Comparison of ENCODE assay signal across 23 cellular contexts in the genomic region with DNA sequence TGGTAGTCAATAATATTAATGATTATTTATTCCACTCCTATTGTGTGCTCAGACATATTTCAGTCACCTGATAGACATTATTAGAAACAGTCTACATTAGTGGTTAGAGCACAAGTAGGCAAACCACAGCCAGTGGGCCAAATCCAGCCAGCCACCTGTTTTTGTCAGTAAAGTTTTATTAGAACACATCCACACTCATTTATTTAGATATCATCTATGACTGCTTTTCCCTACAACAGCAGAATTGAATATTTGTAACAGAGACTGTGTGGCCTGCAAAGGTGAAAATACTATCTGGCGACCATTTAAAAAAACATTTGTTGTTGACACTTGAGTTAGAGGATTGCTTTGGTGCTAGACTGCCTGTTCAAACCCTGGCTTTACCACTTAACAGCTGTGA.
DNase-seq lines count a peak whose midpoint lies in the region; ATAC-seq and TF ChIP-seq lines count a peak whose summit lies in the region.
"Had no signal": no experiment of that assay in that cellular context is flagged by ENCODE, and none has a peak within 500 bp of the region (broad histone marks: within the 10 kb centered on the region; RNA-seq: fewer than 3 reads in every experiment).

No MANE protein-coding gene starts in this region.

- H3K36me3 Mint-ChIP-seq in T-helper 2 cell treated with Interferon-gamma antibody and Interleukin-4, amounts not matched to agents 5 μg/mL and 100 μg/mL, for 36 hours (ENCODE audit: low read depth) = peaks cover 2% of the 10 kb centered on the region
- peaks cover 0 to 13% of the 10 kb centered on the region in 2 donors for H3K36me3 Mint-ChIP-seq in CD4-positive, alpha-beta memory T cell
- peaks cover 14% of the 10 kb centered on the region for H3K36me3 Mint-ChIP-seq in T-cell
- H3K36me3 Mint-ChIP-seq in immature natural killer cell = no peaks in the 10 kb centered on the region
- H3K36me3 Mint-ChIP-seq in stimulated activated effector memory CD8-positive, alpha-beta T cell treated with anti-CD3 and anti-CD28 coated beads, Interleukin-12 subunit alpha, Interleukin-12 subunit beta, amount 100 ng/mL, for 72 hours = no peaks in the 10 kb centered on the region

- H3K27ac ChIP-seq in CD4-positive, alpha-beta memory T cell (ENCODE audit: low read depth, low read length) = peak overlapping the region; percentile 75
- H3K27ac ChIP-seq: 22Rv1, BLaER1 had no signal

- TF ChIP-seq CTCF in foreskin fibroblast (IDR thresholded peaks at IDR 0.05; ENCODE audit: low read depth, low read length) = no peak

- peaks cover 26% of the 10 kb centered on the region for H3K4me1 Mint-ChIP-seq in T-helper 2 cell treated with Interferon-gamma antibody and Interleukin-4, amounts not matched to agents 5 μg/mL and 100 μg/mL, for 36 hours (ENCODE audit: low read depth)
- H3K4me1 Mint-ChIP-seq in CD4-positive, alpha-beta memory T cell = peaks cover 45 to 74% (median 57%) of the 10 kb centered on the region in 4 donors
- peaks cover 55 to 72% (median 66%) of the 10 kb centered on the region in 3 donors for H3K4me1 Mint-ChIP-seq in T-cell
- H3K4me1 Mint-ChIP-seq in immature natural killer cell = peaks cover 39 to 46% of the 10 kb centered on the region in 2 donors
- H3K4me1 Mint-ChIP-seq in stimulated activated effector memory CD8-positive, alpha-beta T cell treated with anti-CD3 and anti-CD28 coated beads, Interleukin-12 subunit alpha, Interleukin-12 subunit beta, amount 100 ng/mL, for 72 hours = peaks cover 40% of the 10 kb centered on the region

- peak overlapping the region; percentile 10 for H3K27ac Mint-ChIP-seq in T-helper 2 cell treated with Interferon-gamma antibody and Interleukin-4, amounts not matched to agents 5 μg/mL and 100 μg/mL, for 36 hours
- peak overlapping the region; percentile 95 to 100 (median 99) for H3K27ac Mint-ChIP-seq in CD4-positive, alpha-beta memory T cell
- peak overlapping the region; percentile 99 for H3K27ac Mint-ChIP-seq in T-cell
- peak overlapping the region in 4 of 6 donors; percentile 40 to 95 (median 68) for H3K27ac Mint-ChIP-seq in immature natural killer cell
- H3K27ac Mint-ChIP-seq in stimulated activated effector memory CD8-positive, alpha-beta T cell treated with anti-CD3 and anti-CD28 coated beads, Interleukin-12 subunit alpha, Interleukin-12 subunit beta, amount 100 ng/mL, for 72 hours = no peak overlapping the region

- no peaks in the 10 kb centered on the region for H3K36me3 ChIP-seq in CD4-positive, alpha-beta memory T cell (ENCODE audit: insufficient read depth, low read length)
- H3K36me3 ChIP-seq: BLaER1, Peyer's patch had no signal

- POLR2A ChIA-PET in CD4-positive, alpha-beta memory T cell (lab: Charles Lee; ENCODE audit: partially characterized antibody) = interaction anchor here (1.2 to 4.2 kb wide), 10 partner anchors 8 to 804 kb away, joined by 3 to 53 read pairs (median 7); no protein-coding TSS in a partner anchor
- POLR2A ChIA-PET in T-cell (lab: Charles Lee) = interaction anchor here in 1 of 2 donors (0.7 kb wide), 1 partner anchor 33 kb away, joined by 3 read pairs; no protein-coding TSS in a partner anchor

- peaks cover 2% of the 10 kb centered on the region for H3K27me3 Mint-ChIP-seq in T-helper 2 cell treated with Interferon-gamma antibody and Interleukin-4, amounts not matched to agents 5 μg/mL and 100 μg/mL, for 36 hours (ENCODE audit: low read depth)
- H3K27me3 Mint-ChIP-seq in CD4-positive, alpha-beta memory T cell = no peaks in the 10 kb centered on the region
- H3K27me3 Mint-ChIP-seq in T-cell = no peaks in the 10 kb centered on the region
- peaks cover 2 to 3% (median 3%) of the 10 kb centered on the region in 3 donors for H3K27me3 Mint-ChIP-seq in immature natural killer cell (ENCODE audit: low read depth in 3 of 3)

- no peak overlapping the region for H3K4me3 ChIP-seq in CD4-positive, alpha-beta memory T cell (ENCODE audit: low read length in 2 of 2)
- H3K4me3 ChIP-seq in foreskin fibroblast (ENCODE audit: low read depth in 1 of 2, low read length in 2 of 2) = no peak overlapping the region
- H3K4me3 ChIP-seq: BLaER1, Peyer's patch had no signal

- H3K27me3 ChIP-seq in CD4-positive, alpha-beta memory T cell (ENCODE audit: insufficient read depth, low read length) = no peaks in the 10 kb centered on the region
- H3K27me3 ChIP-seq: BLaER1, Peyer's patch had no signal

- CTCF ChIA-PET in CD4-positive, alpha-beta memory T cell (lab: Charles Lee; ENCODE audit: partially characterized antibody) = interaction anchor here (0.6 to 3.6 kb wide), 3 partner anchors 30 to 100 kb away, joined by 3 to 24 read pairs (median 11); no protein-coding TSS in a partner anchor
- CTCF ChIA-PET in T-cell (lab: Charles Lee) = interaction anchor here in 1 of 2 donors (0.6 to 1.0 kb wide), 2 partner anchors 100 to 286 kb away, joined by 3 read pairs; no protein-coding TSS in a partner anchor

- peaks cover 65% of the 10 kb centered on the region for H3K4me1 ChIP-seq in CD4-positive, alpha-beta memory T cell (ENCODE audit: insufficient read depth, low read length)
- H3K4me1 ChIP-seq: BLaER1, Peyer's patch had no signal

- peaks cover 24% of the 10 kb centered on the region for H3K9me3 Mint-ChIP-seq in T-helper 2 cell treated with Interferon-gamma antibody and Interleukin-4, amounts not matched to agents 5 μg/mL and 100 μg/mL, for 36 hours
- H3K9me3 Mint-ChIP-seq in CD4-positive, alpha-beta memory T cell = peaks cover 2 to 18% (median 7%) of the 10 kb centered on the region in 8 donors
- H3K9me3 Mint-ChIP-seq in T-cell (peaks cover 2 to 22% (median 5%) of the 10 kb centered on the region in 3 donors), immature natural killer cell (peaks cover 0 to 2% (median 0%) of the 10 kb centered on the region in 6 donors)
- H3K9me3 Mint-ChIP-seq in stimulated activated effector memory CD8-positive, alpha-beta T cell treated with anti-CD3 and anti-CD28 coated beads, Interleukin-12 subunit alpha, Interleukin-12 subunit beta, amount 100 ng/mL, for 72 hours = peaks cover 2% of the 10 kb centered on the region

- intact Hi-C loops in CD4-positive, alpha-beta memory T cell (cut with micrococcal nuclease) = loop anchor here (2.0 kb wide), 2 partner anchors 19 to 33 kb away; no protein-coding TSS in a partner anchor

- DNase-seq in T-helper 2 cell treated with Interferon-gamma antibody and Interleukin-4, amounts not matched to agents 5 μg/mL and 100 μg/mL, for 36 hours (ENCODE audit: low spot score) = no peak
- no peak for DNase-seq in T-helper 2 cell
- no peak for DNase-seq in CD4-positive, alpha-beta memory T cell
- no peak for DNase-seq in T-cell
- DNase-seq in immature natural killer cell = no peak
- no peak for DNase-seq in stimulated activated effector memory CD8-positive, alpha-beta T cell treated with anti-CD3 and anti-CD28 coated beads, Interleukin-12 subunit alpha, Interleukin-12 subunit beta, amount 100 ng/mL, for 72 hours (ENCODE audit: low spot score in 2 of 2)
- DNase-seq in foreskin fibroblast = no peak
- DNase-seq: ACHN, EL, GF-D8, Karpas-422, NCI-H1694, NCI-H2081, NCI-H2171, NCI-H345, NCI-H524, NCI-H774, Peyer's patch had no signal

- no peak overlapping the region for H3K4me3 Mint-ChIP-seq in T-helper 2 cell treated with Interferon-gamma antibody and Interleukin-4, amounts not matched to agents 5 μg/mL and 100 μg/mL, for 36 hours
- H3K4me3 Mint-ChIP-seq in CD4-positive, alpha-beta memory T cell = peak overlapping the region in 3 of 8 donors; percentile 14 to 85 (median 15)
- H3K4me3 Mint-ChIP-seq in T-cell (peak overlapping the region in 1 of 3 donors; percentile 13), immature natural killer cell (peak overlapping the region in 2 of 5 donors; percentile 29 to 41)
- H3K4me3 Mint-ChIP-seq in stimulated activated effector memory CD8-positive, alpha-beta T cell treated with anti-CD3 and anti-CD28 coated beads, Interleukin-12 subunit alpha, Interleukin-12 subunit beta, amount 100 ng/mL, for 72 hours = no peak overlapping the region
- H3K4me3 Mint-ChIP-seq: IgD-negative memory B cell had no signal

- ATAC-seq in T-cell (replicated peaks in 1 of 4) = no peak
- ATAC-seq in stimulated activated effector memory CD8-positive, alpha-beta T cell treated with anti-CD3 and anti-CD28 coated beads, Interleukin-12 subunit alpha, Interleukin-12 subunit beta, amount 100 ng/mL, for 72 hours = no peak
- no peak for ATAC-seq in HG02884 (IDR thresholded peaks at IDR 0.05; ENCODE audit: unreplicated experiment)
- ATAC-seq: HCT116 had no signal

- no peaks in the 10 kb centered on the region for H3K9me3 ChIP-seq in CD4-positive, alpha-beta memory T cell (ENCODE audit: control insufficient read depth in 1 of 2, low read length in 2 of 2)
- H3K9me3 ChIP-seq: BLaER1, Peyer's patch had no signal
